10 cellular contexts compared by ENCODE assay signal in the genomic region with DNA sequence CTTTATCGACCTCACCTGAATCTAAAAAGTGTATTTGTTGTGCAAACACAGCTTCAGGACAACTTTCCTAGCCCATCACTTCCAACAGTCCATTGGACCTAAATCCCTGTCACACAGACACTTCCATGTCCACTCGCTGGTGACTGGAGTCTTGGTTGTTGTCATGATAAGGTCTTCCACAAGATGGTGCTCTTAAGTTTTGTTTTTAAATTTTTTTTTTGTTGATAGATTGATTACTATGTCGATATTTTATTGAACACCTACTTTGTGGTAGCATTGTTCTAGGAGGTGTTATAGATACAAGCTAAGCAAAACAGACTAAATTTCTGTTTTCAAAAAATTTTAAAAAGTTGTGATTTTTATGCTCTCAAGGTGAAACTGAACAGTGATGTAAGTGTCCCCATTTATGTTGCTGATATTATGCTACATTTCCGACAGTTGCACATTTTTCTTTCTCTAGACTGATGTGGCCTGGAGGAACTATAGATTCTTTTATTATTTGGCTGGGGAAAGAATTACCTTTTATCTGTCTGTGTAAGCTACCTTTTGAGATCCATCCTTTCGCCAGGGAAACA. TPM values are rescaled to one million over a fixed set of nuclear protein-coding genes. Genes with fewer than 3 reads are reported as not detected.
DNase-seq lines count a peak whose midpoint lies in the region; ATAC-seq and TF ChIP-seq lines count a peak whose summit lies in the region.
"Had no signal": no experiment of that assay in that cellular context is flagged by ENCODE, and none has a peak within 500 bp of the region (broad histone marks: within the 10 kb centered on the region; RNA-seq: fewer than 3 reads in every experiment).

No MANE protein-coding gene starts in this region.

- TF ChIP-seq CTCF in osteocyte (IDR thresholded peaks at IDR 0.05), result peak; percentile 78

- H3K27me3 Mint-ChIP-seq in osteocyte (ENCODE audit: unreplicated experiment), result peaks cover 41% of the 10 kb centered on the region
- H3K27me3 Mint-ChIP-seq in activated CD8-positive, alpha-beta memory T cell treated with anti-CD3 and anti-CD28 coated beads, Interleukin-2, amount 10 ng/mL, durations not matched to agents 7 days and 5 days, result peaks cover 53% of the 10 kb centered on the region

- H3K9me3 ChIP-seq in Karpas-422 (ENCODE audit: low read length), result no peaks in the 10 kb centered on the region
- H3K9me3 ChIP-seq: SJCRH30 had no signal

- H2AFZ ChIP-seq in Karpas-422 (ENCODE audit: low read length), result no peak overlapping the region

- no peaks in the 10 kb centered on the region for H3K79me2 ChIP-seq in Karpas-422 (ENCODE audit: low read length)

- H3K27me3 ChIP-seq in Karpas-422 (ENCODE audit: low read length), result no peaks in the 10 kb centered on the region
- H3K27me3 ChIP-seq: SJCRH30 had no signal

- no peak for ATAC-seq in activated CD8-positive, alpha-beta memory T cell treated with anti-CD3 and anti-CD28 coated beads, Interleukin-2, amount 10 ng/mL, durations not matched to agents 7 days and 5 days

- no peak overlapping the region for H3K27ac Mint-ChIP-seq in osteocyte (ENCODE audit: unreplicated experiment)
- H3K27ac Mint-ChIP-seq in activated CD8-positive, alpha-beta memory T cell treated with anti-CD3 and anti-CD28 coated beads, Interleukin-2, amount 10 ng/mL, durations not matched to agents 7 days and 5 days, result no peak overlapping the region

- no peaks in the 10 kb centered on the region for H3K36me3 ChIP-seq in Karpas-422 (ENCODE audit: insufficient read depth, low read length)
- H3K36me3 ChIP-seq: SJCRH30 had no signal

- no peak overlapping the region for H3K27ac ChIP-seq in Karpas-422 (ENCODE audit: low read length)
- H3K27ac ChIP-seq: SJCRH30 had no signal

- peaks cover 26% of the 10 kb centered on the region for H3K4me1 Mint-ChIP-seq in osteocyte (ENCODE audit: unreplicated experiment)
- peaks cover 10% of the 10 kb centered on the region for H3K4me1 Mint-ChIP-seq in activated CD8-positive, alpha-beta memory T cell treated with anti-CD3 and anti-CD28 coated beads, Interleukin-2, amount 10 ng/mL, durations not matched to agents 7 days and 5 days

- in situ Hi-C loops in T47D (cut with HindIII; ENCODE audit: low pct_unique_long_range_greater_than_20kb, low sequenced_read_pairs), result no loop called here

- peak; percentile 8 for DNase-seq in NCI-H2029 treated with DMSO at 0.1 percent for 48 hours (lab: John Stamatoyannopoulos, UW)
- DNase-seq in NCI-H2029 (lab: John Stamatoyannopoulos, UW), result no peak
- peak; percentile 61 for DNase-seq in Karpas-422
- DNase-seq in T47D (ENCODE audit: low read depth in 1 of 2, low spot score in 1 of 2), result peak; percentile 25 to 40
- no peak for DNase-seq in osteocyte (ENCODE audit: extremely low spot score, unreplicated experiment)
- no peak for DNase-seq in NK-92 (lab: John Stamatoyannopoulos, UW; ENCODE audit: unreplicated experiment)
- DNase-seq in RPMI8226, result no peak
- DNase-seq in activated CD8-positive, alpha-beta memory T cell treated with anti-CD3 and anti-CD28 coated beads, Interleukin-2, amount 10 ng/mL, durations not matched to agents 7 days and 5 days, result no peak
- DNase-seq: DMS79 had no signal

- CTCF ChIA-PET in activated CD8-positive, alpha-beta memory T cell treated with anti-CD3 and anti-CD28 coated beads, Interleukin-2, amount 10 ng/mL, durations not matched to agents 7 days and 5 days (lab: Charles Lee), result interaction anchor here (1.2 to 1.9 kb wide), 7 partner anchors 12 to 706 kb away, joined by 4 to 9 read pairs (median 4); no protein-coding TSS in a partner anchor

- H3K36me3 Mint-ChIP-seq in osteocyte (ENCODE audit: unreplicated experiment), result no peaks in the 10 kb centered on the region
- H3K36me3 Mint-ChIP-seq in activated CD8-positive, alpha-beta memory T cell treated with anti-CD3 and anti-CD28 coated beads, Interleukin-2, amount 10 ng/mL, durations not matched to agents 7 days and 5 days, result no peaks in the 10 kb centered on the region

- no peaks in the 10 kb centered on the region for H3K9me3 Mint-ChIP-seq in osteocyte (ENCODE audit: unreplicated experiment)
- H3K9me3 Mint-ChIP-seq in activated CD8-positive, alpha-beta memory T cell treated with anti-CD3 and anti-CD28 coated beads, Interleukin-2, amount 10 ng/mL, durations not matched to agents 7 days and 5 days (ENCODE audit: low read depth), result no peaks in the 10 kb centered on the region

- no peaks in the 10 kb centered on the region for H3K9me2 ChIP-seq in Karpas-422 (replicated peaks; ENCODE audit: insufficient read depth, low read length)

- H3K4me1 ChIP-seq in Karpas-422 (ENCODE audit: low read length), result no peaks in the 10 kb centered on the region
- H3K4me1 ChIP-seq: SJCRH30 had no signal

- H3K9ac ChIP-seq in Karpas-422 (ENCODE audit: low read length), result no peak overlapping the region

- no peak overlapping the region for H3K4me3 Mint-ChIP-seq in osteocyte (ENCODE audit: unreplicated experiment)
- H3K4me3 Mint-ChIP-seq in activated CD8-positive, alpha-beta memory T cell treated with anti-CD3 and anti-CD28 coated beads, Interleukin-2, amount 10 ng/mL, durations not matched to agents 7 days and 5 days, result no peak overlapping the region

- no peak overlapping the region for H3K4me2 ChIP-seq in Karpas-422 (ENCODE audit: low read depth, low read length, poor library complexity, severe bottlenecking)

- H4K20me1 ChIP-seq in Karpas-422 (ENCODE audit: insufficient read depth, low read depth, low read length), result no peaks in the 10 kb centered on the region

- H3K4me3 ChIP-seq in Karpas-422 (ENCODE audit: low read length), result no peak overlapping the region
- H3K4me3 ChIP-seq: SJCRH30 had no signal

RNA-seq across cellular contexts. Expression of gene ERICH6B, which starts 8.1 kb away (rescaled TPM):
- not detected in 2 replicates for total RNA-seq in Karpas-422 (2014; rRNA removed; shearing (Covaris generic); ENCODE audit: low replicate concordance)
- not detected in 2 replicates for total RNA-seq in osteocyte
- not detected for total RNA-seq in activated CD8-positive, alpha-beta memory T cell treated with anti-CD3 and anti-CD28 coated beads, Interleukin-2, amount 10 ng/mL, durations not matched to agents 7 days and 5 days
- total RNA-seq: SJCRH30 had no signal

Comparison
In these comparisons a context has a peak if more than half of its experiments do, and no peak if none do; other contexts are left out.
1. DNase-seq: peak in NCI-H2029 treated with DMSO at 0.1 percent for 48 hours (single experiment), Karpas-422 (single experiment) and T47D (2 of 2); none in NCI-H2029 (single experiment), osteocyte (single experiment), NK-92 (single experiment), RPMI8226 (single experiment) and activated CD8-positive, alpha-beta memory T cell treated with anti-CD3 and anti-CD28 coated beads, Interleukin-2, amount 10 ng/mL, durations not matched to agents 7 days and 5 days (single experiment).